Comparison of ENCODE assay signal across 16 cellular contexts in genomic region chr14:101636081-101636560, GRCh38.
DNase-seq lines count a peak whose midpoint lies in the region; ATAC-seq, FAIRE-seq and TF ChIP-seq lines count a peak whose summit lies in the region.
"Had no signal": no experiment of that assay in that cellular context is flagged by ENCODE, and none has a peak within 500 bp of the region (broad histone marks: within the 10 kb centered on the region; RNA-seq: fewer than 3 reads in every experiment).

No MANE protein-coding gene starts in this region.

- H3K4me1 Mint-ChIP-seq in activated CD4-positive, alpha-beta T cell treated with anti-CD3 and anti-CD28 coated beads, Interleukin-2, amount 10 ng/mL, durations not matched to agents 7 days and 5 days = peaks cover 3% of the 10 kb centered on the region

- peak; percentile 71 for DNase-seq in activated CD4-positive, alpha-beta T cell treated with anti-CD3 and anti-CD28 coated beads for 48 hours
- DNase-seq in activated CD4-positive, alpha-beta T cell treated with anti-CD3 and anti-CD28 coated beads, Interleukin-2, amount 10 ng/mL, durations not matched to agents 7 days and 5 days = no peak
- DNase-seq in MV-4-11 (lab: John Stamatoyannopoulos, UW) (peak; percentile 59), NCI-H82 (lab: John Stamatoyannopoulos, UW) (no peak), islet precursor cell (no peak), GM12891 (ENCODE audit: insufficient read length, low spot score) (no peak)
- DNase-seq in stimulated activated CD4-positive, alpha-beta T cell treated with anti-CD3 and anti-CD28 coated beads, Interleukin-4, amount 100 ng/mL, for 24 hours = peak; percentile 39
- DNase-seq: activated gamma-delta T cell treated with Interleukin-2 at 50 U/mL for 16 hours, dermis blood vessel endothelial cell, DND-41, foreskin melanocyte, NCI-H2081, T-helper 9 cell, tibial artery had no signal

- POLR2A ChIA-PET in activated CD4-positive, alpha-beta T cell treated with anti-CD3 and anti-CD28 coated beads, Interleukin-2, amount 10 ng/mL, durations not matched to agents 7 days and 5 days (lab: Charles Lee) = no interaction called here

- peaks cover 18% of the 10 kb centered on the region for H3K27me3 Mint-ChIP-seq in activated CD4-positive, alpha-beta T cell treated with anti-CD3 and anti-CD28 coated beads, Interleukin-2, amount 10 ng/mL, durations not matched to agents 7 days and 5 days

- no peak overlapping the region for H3K4me3 Mint-ChIP-seq in activated CD4-positive, alpha-beta T cell treated with anti-CD3 and anti-CD28 coated beads, Interleukin-2, amount 10 ng/mL, durations not matched to agents 7 days and 5 days

- peak; percentile 79 for ATAC-seq in HG02588 (IDR thresholded peaks at IDR 0.05; ENCODE audit: unreplicated experiment)

- H3K27ac Mint-ChIP-seq in activated CD4-positive, alpha-beta T cell treated with anti-CD3 and anti-CD28 coated beads, Interleukin-2, amount 10 ng/mL, durations not matched to agents 7 days and 5 days = no peak overlapping the region

- no peak for FAIRE-seq in GM12891 (lab: Jason Lieb, UNC)
- FAIRE-seq: A549 had no signal

- H3K36me3 Mint-ChIP-seq in activated CD4-positive, alpha-beta T cell treated with anti-CD3 and anti-CD28 coated beads, Interleukin-2, amount 10 ng/mL, durations not matched to agents 7 days and 5 days (ENCODE audit: low read depth) = no peaks in the 10 kb centered on the region

- CTCF ChIA-PET in activated CD4-positive, alpha-beta T cell treated with anti-CD3 and anti-CD28 coated beads, Interleukin-2, amount 10 ng/mL, durations not matched to agents 7 days and 5 days (lab: Charles Lee) = no interaction called here

- no peaks in the 10 kb centered on the region for H3K9me3 Mint-ChIP-seq in activated CD4-positive, alpha-beta T cell treated with anti-CD3 and anti-CD28 coated beads, Interleukin-2, amount 10 ng/mL, durations not matched to agents 7 days and 5 days

- no peak for TF ChIP-seq POLR2A in GM12891 (IDR thresholded peaks at IDR 0.05; ENCODE audit: low read depth, low read length)

TF ChIP-seq in GM12891, 5 proteins besides CTCF, POLR2A, EP300 and RAD21:
- TF ChIP-seq POU2F2 (IDR thresholded peaks at IDR 0.05; ENCODE audit: low read depth, low read length) (no peak), SPI1 (IDR thresholded peaks at IDR 0.05; ENCODE audit: low read depth, low read length) (no peak), POLR2AphosphoS5 (IDR thresholded peaks at IDR 0.05; ENCODE audit: low read depth, low read length) (no peak), TAF1 (IDR thresholded peaks at IDR 0.05; ENCODE audit: low read depth, low read length) (no peak), PAX5 (IDR thresholded peaks at IDR 0.05; ENCODE audit: insufficient read depth, low read length, severe bottlenecking) (no peak)

Comparison
In these comparisons a context has a peak if more than half of its experiments do, and no peak if none do; other contexts are left out.
1. DNase-seq: peak in activated CD4-positive, alpha-beta T cell treated with anti-CD3 and anti-CD28 coated beads for 48 hours (single experiment), MV-4-11 (single experiment) and stimulated activated CD4-positive, alpha-beta T cell treated with anti-CD3 and anti-CD28 coated beads, Interleukin-4, amount 100 ng/mL, for 24 hours (single experiment); none in activated CD4-positive, alpha-beta T cell treated with anti-CD3 and anti-CD28 coated beads, Interleukin-2, amount 10 ng/mL, durations not matched to agents 7 days and 5 days (single experiment), NCI-H82 (single experiment), islet precursor cell (single experiment) and GM12891 (single experiment).